Comparison of ENCODE assay signal across 8 cellular contexts in the genomic region with DNA sequence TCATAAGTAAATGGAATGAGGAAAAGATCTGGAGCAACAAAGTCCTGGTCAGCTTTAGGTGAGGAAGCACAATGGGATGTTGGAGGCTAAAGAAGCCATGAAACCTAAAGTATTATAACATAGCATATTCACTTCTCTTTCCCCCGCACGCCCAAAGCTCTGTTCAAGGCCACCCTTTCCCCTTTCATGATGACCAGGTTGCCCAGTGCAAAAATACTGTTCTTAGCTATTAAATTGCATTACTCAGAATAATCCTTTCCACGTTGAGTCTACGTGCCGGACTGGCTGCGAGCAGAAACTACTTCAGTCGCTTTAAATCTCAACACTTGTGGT. TPM values are rescaled to one million over a fixed set of nuclear protein-coding genes. Genes with fewer than 3 reads are reported as not detected.
DNase-seq lines count a peak whose midpoint lies in the region; ATAC-seq and TF ChIP-seq lines count a peak whose summit lies in the region.

No MANE protein-coding gene starts in this region.

- ATAC-seq in T-helper 17 cell (no peak), gastroesophageal sphincter (no peak), GM18909 (IDR thresholded peaks at IDR 0.05; ENCODE audit: poor library complexity, unreplicated experiment) (no peak)

- peak overlapping the region; percentile 77 for H2AFZ ChIP-seq in GM23248

- H3K4me1 Mint-ChIP-seq in T-helper 17 cell = peaks cover 44% of the 10 kb centered on the region

- H3K4me1 ChIP-seq in GM23248 (ENCODE audit: insufficient read depth) = peaks cover 50% of the 10 kb centered on the region
- peaks cover 12 to 56% (median 26%) of the 10 kb centered on the region in 3 donors for H3K4me1 ChIP-seq in gastroesophageal sphincter
- peaks cover 26 to 43% (median 28%) of the 10 kb centered on the region in 3 donors for H3K4me1 ChIP-seq in skeletal muscle tissue (ENCODE audit: control insufficient read depth in 3 of 3, insufficient read depth in 3 of 3, low read length in 3 of 3)

- in situ Hi-C loops in GM23248 (cut with MboI) = loop anchor here (5.0 kb wide), 1 partner anchor 49 kb away; no protein-coding TSS in a partner anchor

- H3K4me3 ChIP-seq in GM23248 = peak overlapping the region; percentile 86
- H3K4me3 ChIP-seq in gastroesophageal sphincter = peak overlapping the region; percentile 49 to 77
- H3K4me3 ChIP-seq in skeletal muscle tissue (ENCODE audit: low read length in 3 of 3) = peak overlapping the region; percentile 92 to 97 (median 94)

- peak overlapping the region; percentile 91 for H3K27ac Mint-ChIP-seq in T-helper 17 cell

- no peak for TF ChIP-seq CTCF in gastroesophageal sphincter (IDR thresholded peaks at IDR 0.05)

- H3K36me3 ChIP-seq in GM23248 (ENCODE audit: low read depth) (no peaks in the 10 kb centered on the region), gastroesophageal sphincter (peaks cover 0 to 4% of the 10 kb centered on the region in 2 donors), skeletal muscle tissue (ENCODE audit: control insufficient read depth in 3 of 3, insufficient read depth in 3 of 3, low read length in 3 of 3) (peaks cover 0 to 4% (median 4%) of the 10 kb centered on the region in 3 donors)

- peak overlapping the region; percentile 87 for H3K9ac ChIP-seq in GM23248
- peak overlapping the region; percentile 82 to 91 (median 90) for H3K9ac ChIP-seq in skeletal muscle tissue (ENCODE audit: low read depth in 1 of 3, low read length in 3 of 3)

- peak overlapping the region; percentile 75 for H3K27ac ChIP-seq in GM23248
- H3K27ac ChIP-seq in gastroesophageal sphincter = peak overlapping the region; percentile 57 to 92 (median 90)
- H3K27ac ChIP-seq in skeletal muscle tissue (ENCODE audit: low read depth, low read length) = peak overlapping the region; percentile 73

- H3K27me3 ChIP-seq in GM23248 (replicated peaks; ENCODE audit: insufficient read depth) (no peaks in the 10 kb centered on the region), gastroesophageal sphincter (no peaks in the 10 kb centered on the region), skeletal muscle tissue (ENCODE audit: control insufficient read depth in 3 of 3, insufficient read depth in 3 of 3, low read length in 3 of 3) (no peaks in the 10 kb centered on the region)

- peak overlapping the region; percentile 84 for H3K4me2 ChIP-seq in GM23248 (ENCODE audit: unreplicated experiment)

- no peaks in the 10 kb centered on the region for H4K20me1 ChIP-seq in GM23248 (ENCODE audit: insufficient read depth)

- H3K9me3 ChIP-seq in GM23248 (ENCODE audit: low read depth) (no peaks in the 10 kb centered on the region), T-helper 17 cell (ENCODE audit: control insufficient read depth, low read length, poor library complexity, severe bottlenecking) (no peaks in the 10 kb centered on the region), gastroesophageal sphincter (no peaks in the 10 kb centered on the region), skeletal muscle tissue (ENCODE audit: control insufficient read depth in 3 of 3, low read length in 3 of 3) (no peaks in the 10 kb centered on the region)

- DNase-seq in GM23248 = no peak
- no peak for DNase-seq in T-helper 17 cell
- DNase-seq in C1 segment of cervical spinal cord (lab: John Stamatoyannopoulos, UW) = no peak
- DNase-seq in NCI-H1436 (lab: John Stamatoyannopoulos, UW) = no peak
- no peak for DNase-seq in NCI-H524 (lab: John Stamatoyannopoulos, UW)

- peaks cover 67% of the 10 kb centered on the region for H3F3A ChIP-seq in GM23248 (ENCODE audit: insufficient read depth)

- no peak for TF ChIP-seq EP300 in gastroesophageal sphincter (IDR thresholded peaks at IDR 0.05)

- WGBS in GM23248 (ENCODE audit: low coverage in 1 of 2, low lambda C conversion rate in 2 of 2, missing lambda C conversion rate in 2 of 2), 2 experiments = 1 to 4% methylated on average over 7 of the region's 7 CpGs
- 5 to 8% methylated on average over 2 to 6 of the region's 7 CpGs for WGBS in gastroesophageal sphincter (ENCODE audit: low coverage in 1 of 2), 2 donors

- H3K79me2 ChIP-seq in GM23248 (ENCODE audit: insufficient read depth) = peaks cover 40% of the 10 kb centered on the region

- TF ChIP-seq POLR2A in gastroesophageal sphincter (IDR thresholded peaks at IDR 0.05) = no peak

- H3K36me3 Mint-ChIP-seq in T-helper 17 cell (ENCODE audit: low read depth) = no peaks in the 10 kb centered on the region

- H3K27me3 Mint-ChIP-seq in T-helper 17 cell = no peaks in the 10 kb centered on the region

- H3K4me3 Mint-ChIP-seq in T-helper 17 cell = peak overlapping the region; percentile 97

- no peaks in the 10 kb centered on the region for H3K9me2 ChIP-seq in GM23248 (ENCODE audit: insufficient read depth)

RNA-seq across cellular contexts. Expression of a gene that starts 0.6 kb away (rescaled TPM):
- 8.5 and 12.3 TPM in 2 replicates for total RNA-seq in GM23248 (2014; rRNA removed; shearing (Covaris generic))
- 4.4 and 5.2 TPM in 2 replicates for polyA plus RNA-seq in GM23248 (2016; fragmentation: Nextera tagmentation; extraction: Ambion mirVana)
- 10 to 100 TPM; 30.2 to 34.6 TPM for total RNA-seq in T-helper 17 cell
- 10 to 100 TPM; 25.1 to 48.9 (median 30.6) TPM for total RNA-seq in gastroesophageal sphincter
- 10.4 TPM for total RNA-seq in skeletal muscle tissue

RNA-seq across cellular contexts. Expression of a gene that starts 54.2 kb away (rescaled TPM):
- 1.3 and 11.7 TPM in 2 replicates for total RNA-seq in GM23248 (2014; rRNA removed; shearing (Covaris generic))
- polyA plus RNA-seq in GM23248 (2016; fragmentation: Nextera tagmentation; extraction: Ambion mirVana) = 3.5 and 5.3 TPM in 2 replicates
- total RNA-seq in T-helper 17 cell = 10 to 100 TPM; 26.7 to 35.6 TPM
- total RNA-seq in gastroesophageal sphincter = 10 to 100 TPM in 1 of 4 donors, 1 to 10 TPM in 3; 6.1 to 12.8 (median 9.3) TPM
- total RNA-seq in skeletal muscle tissue = 1.0 TPM
